In genomic region chr14:24310387-24310665, GRCh38 we compare ENCODE assay signal across 9 cellular contexts. TPM values are rescaled to one million over a fixed set of nuclear protein-coding genes. Genes with fewer than 3 reads are reported as not detected.
DNase-seq lines count a peak whose midpoint lies in the region; ATAC-seq and TF ChIP-seq lines count a peak whose summit lies in the region.
"Had no signal": no experiment of that assay in that cellular context is flagged by ENCODE, and none has a peak within 500 bp of the region (broad histone marks: within the 10 kb centered on the region; RNA-seq: fewer than 3 reads in every experiment).

No MANE protein-coding gene starts in this region.

- dilution Hi-C loops in mammary epithelial cell (cut with HindIII; ENCODE audit: low sequenced_read_pairs): no loop called here

- H3K4me3 ChIP-seq in mammary epithelial cell (replicated peaks in 1 of 3; ENCODE audit: insufficient read depth in 1 of 3, low read depth in 2 of 3, low read length in 3 of 3): peak overlapping the region in 2 of 3 experiments; percentile 32 to 35
- H3K4me3 ChIP-seq in mucosa of descending colon: no peak overlapping the region
- H3K4me3 ChIP-seq in upper lobe of left lung: peak overlapping the region; percentile 29 to 58 (median 51)
- H3K4me3 ChIP-seq: hepatocyte had no signal

- no peaks in the 10 kb centered on the region for H4K20me1 ChIP-seq in mammary epithelial cell (ENCODE audit: insufficient read depth, low read length)

- intact Hi-C loops in mammary epithelial cell (cut with micrococcal nuclease) (loop anchor here (2.0 kb wide), 1 partner anchor 14 kb away; no protein-coding TSS in a partner anchor), mucosa of descending colon (cut with DNase I, micrococcal nuclease) (no loop called here)

- TF ChIP-seq EP300 in upper lobe of left lung (IDR thresholded peaks at IDR 0.05): no peak

- no peaks in the 10 kb centered on the region for H3K27me3 Mint-ChIP-seq in activated naive CD4-positive, alpha-beta T cell treated with anti-CD3 and anti-CD28 coated beads, Interleukin-2, amount 10 ng/mL, durations not matched to agents 7 days and 5 days
- peaks cover 3% of the 10 kb centered on the region for H3K27me3 Mint-ChIP-seq in progenitor cell of endocrine pancreas

- CTCF ChIA-PET in activated naive CD4-positive, alpha-beta T cell treated with anti-CD3 and anti-CD28 coated beads, Interleukin-2, amount 10 ng/mL, durations not matched to agents 7 days and 5 days (lab: Charles Lee): interaction anchor here (0.7 to 13.0 kb wide), 18 partner anchors 12 to 121 kb away, joined by 3 to 129 read pairs (median 4); partner anchors contain the start of genes ADCY4, CBLN3, DHRS1 and GMPR2
- CTCF ChIA-PET in mammary epithelial cell (lab: Charles Lee; ENCODE audit: low non-redundant PET): no interaction called here

- peak overlapping the region; percentile 5 for H3K27ac ChIP-seq in mammary epithelial cell (ENCODE audit: insufficient read depth, low read depth, low read length)
- peak overlapping the region; percentile 79 to 93 (median 91) for H3K27ac ChIP-seq in upper lobe of left lung
- H3K27ac ChIP-seq: hepatocyte had no signal

- TF ChIP-seq CTCF in mammary epithelial cell (conservative IDR thresholded peaks at IDR 0.05 in 1 of 2, IDR thresholded peaks at IDR 0.05 in 1 of 2; ENCODE audit: extremely low read depth in 1 of 2, insufficient read depth in 1 of 2, low read depth in 1 of 2, low read length in 2 of 2) (no peak), mucosa of descending colon (IDR thresholded peaks at IDR 0.05) (no peak), upper lobe of left lung (IDR thresholded peaks at IDR 0.05) (no peak), progenitor cell of endocrine pancreas (IDR thresholded peaks at IDR 0.05; ENCODE audit: unreplicated experiment) (no peak)

- peak overlapping the region; percentile 72 for H3K4me2 ChIP-seq in mammary epithelial cell (ENCODE audit: insufficient read depth, low read depth, low read length)
- H3K4me2 ChIP-seq: hepatocyte had no signal

- H3K4me3 Mint-ChIP-seq in activated naive CD4-positive, alpha-beta T cell treated with anti-CD3 and anti-CD28 coated beads, Interleukin-2, amount 10 ng/mL, durations not matched to agents 7 days and 5 days: peak overlapping the region; percentile 81
- H3K4me3 Mint-ChIP-seq in progenitor cell of endocrine pancreas (ENCODE audit: low read depth): no peak overlapping the region

- no TSS peak for BruUV-seq in mammary epithelial cell (replicated peaks; lab: Mats Ljungman, UMichigan)

- ATAC-seq in activated naive CD4-positive, alpha-beta T cell treated with anti-CD3 and anti-CD28 coated beads, Interleukin-2, amount 50 U/mL, for 72 hours: no peak
- ATAC-seq in mucosa of descending colon (no peak), upper lobe of left lung (ENCODE audit: low FRiP score in 2 of 2) (no peak), GM18870 (IDR thresholded peaks at IDR 0.05; ENCODE audit: unreplicated experiment) (no peak), GM21723 (IDR thresholded peaks at IDR 0.05; ENCODE audit: unreplicated experiment) (no peak)

- peaks cover 5% of the 10 kb centered on the region for H3K79me2 ChIP-seq in mammary epithelial cell (ENCODE audit: insufficient read depth, low read length)

- H3K36me3 ChIP-seq in mammary epithelial cell (ENCODE audit: insufficient read depth, low read length) (peaks cover under 1% of the 10 kb centered on the region), mucosa of descending colon (ENCODE audit: low read depth) (no peaks in the 10 kb centered on the region), upper lobe of left lung (peaks cover 4 to 28% (median 21%) of the 10 kb centered on the region in 4 donors)

- no peaks in the 10 kb centered on the region for H3K9me3 Mint-ChIP-seq in activated naive CD4-positive, alpha-beta T cell treated with anti-CD3 and anti-CD28 coated beads, Interleukin-2, amount 10 ng/mL, durations not matched to agents 7 days and 5 days
- no peaks in the 10 kb centered on the region for H3K9me3 Mint-ChIP-seq in activated naive CD4-positive, alpha-beta T cell treated with anti-CD3 and anti-CD28 coated beads, Interleukin-2, amount 50 U/mL, for 72 hours
- H3K9me3 Mint-ChIP-seq in progenitor cell of endocrine pancreas (ENCODE audit: low read depth): no peaks in the 10 kb centered on the region

- peaks cover 54% of the 10 kb centered on the region for H3K36me3 Mint-ChIP-seq in activated naive CD4-positive, alpha-beta T cell treated with anti-CD3 and anti-CD28 coated beads, Interleukin-2, amount 10 ng/mL, durations not matched to agents 7 days and 5 days
- H3K36me3 Mint-ChIP-seq in activated naive CD4-positive, alpha-beta T cell treated with anti-CD3 and anti-CD28 coated beads, Interleukin-2, amount 50 U/mL, for 72 hours: peaks cover 0 to 12% of the 10 kb centered on the region in 2 donors
- H3K36me3 Mint-ChIP-seq in progenitor cell of endocrine pancreas (ENCODE audit: insufficient read depth): peaks cover under 1% of the 10 kb centered on the region

- H3K9me3 ChIP-seq in mammary epithelial cell (replicated peaks; ENCODE audit: insufficient read depth, low read length): no peaks in the 10 kb centered on the region
- no peaks in the 10 kb centered on the region for H3K9me3 ChIP-seq in mucosa of descending colon
- H3K9me3 ChIP-seq in upper lobe of left lung: no peaks in the 10 kb centered on the region

- no peaks in the 10 kb centered on the region for H3K27me3 ChIP-seq in mammary epithelial cell (ENCODE audit: insufficient read depth, low read length)
- no peaks in the 10 kb centered on the region for H3K27me3 ChIP-seq in upper lobe of left lung
- H3K27me3 ChIP-seq: hepatocyte had no signal

- peak overlapping the region; percentile 38 for H2AFZ ChIP-seq in mammary epithelial cell (ENCODE audit: low read depth, low read length)
- H2AFZ ChIP-seq: hepatocyte had no signal

- DNase-seq in activated naive CD4-positive, alpha-beta T cell treated with anti-CD3 and anti-CD28 coated beads, Interleukin-2, amount 10 ng/mL, durations not matched to agents 7 days and 5 days: no peak
- no peak for DNase-seq in activated naive CD4-positive, alpha-beta T cell treated with anti-CD3 and anti-CD28 coated beads, Interleukin-2, amount 50 U/mL, for 72 hours (ENCODE audit: low spot score in 2 of 2)
- DNase-seq in mammary epithelial cell (no peak), mucosa of descending colon (peak in 2 of 3 donors; percentile 66 to 71), upper lobe of left lung (no peak), progenitor cell of endocrine pancreas (ENCODE audit: low spot score, unreplicated experiment) (no peak)

- peak overlapping the region; percentile 85 for H3K27ac Mint-ChIP-seq in activated naive CD4-positive, alpha-beta T cell treated with anti-CD3 and anti-CD28 coated beads, Interleukin-2, amount 10 ng/mL, durations not matched to agents 7 days and 5 days
- H3K27ac Mint-ChIP-seq in activated naive CD4-positive, alpha-beta T cell treated with anti-CD3 and anti-CD28 coated beads, Interleukin-2, amount 50 U/mL, for 72 hours: peak overlapping the region in 1 of 2 donors; percentile 23
- H3K27ac Mint-ChIP-seq in progenitor cell of endocrine pancreas: no peak overlapping the region

- peaks cover 52% of the 10 kb centered on the region for H3K4me1 ChIP-seq in mammary epithelial cell (ENCODE audit: insufficient read depth, low read length)
- H3K4me1 ChIP-seq in mucosa of descending colon (ENCODE audit: low read depth): peaks cover 51% of the 10 kb centered on the region
- peaks cover 62 to 77% (median 70%) of the 10 kb centered on the region in 4 donors for H3K4me1 ChIP-seq in upper lobe of left lung

- H3K9ac ChIP-seq in mammary epithelial cell (ENCODE audit: insufficient read depth, low read length): no peak overlapping the region

- peaks cover 72% of the 10 kb centered on the region for H3K4me1 Mint-ChIP-seq in activated naive CD4-positive, alpha-beta T cell treated with anti-CD3 and anti-CD28 coated beads, Interleukin-2, amount 10 ng/mL, durations not matched to agents 7 days and 5 days
- peaks cover 15% of the 10 kb centered on the region for H3K4me1 Mint-ChIP-seq in progenitor cell of endocrine pancreas (ENCODE audit: low read depth)

- TF ChIP-seq POLR2A in upper lobe of left lung (IDR thresholded peaks at IDR 0.05): no peak

- WGBS in mammary epithelial cell (ENCODE audit: low coverage, missing lambda C conversion rate): 0% methylated on average over 4 of the region's 4 CpGs
- 17% methylated on average over 4 of the region's 4 CpGs; no CpG with 5 or more reads in 1 of the 2 donors for WGBS in upper lobe of left lung, 2 donors

- in situ Hi-C loops in mammary epithelial cell (cut with MboI; ENCODE audit: low sequenced_read_pairs in 2 of 2): no loop called here

RNA-seq across cellular contexts. Expression of gene LTB4R2, which starts 0.4 kb away (rescaled TPM):
- 10 to 100 TPM; 13.7 to 16.2 TPM for total RNA-seq in activated naive CD4-positive, alpha-beta T cell treated with anti-CD3 and anti-CD28 coated beads, Interleukin-2, amount 50 U/mL, for 72 hours
- 10 to 100 TPM; 17.8 to 33.8 TPM for total RNA-seq in mammary epithelial cell
- 7.3 TPM for polyA plus RNA-seq in mammary epithelial cell
- polyA minus RNA-seq in mammary epithelial cell: 2.2 TPM
- total RNA-seq in mucosa of descending colon: 1 to 10 TPM; 3.7 to 6.3 (median 5.0) TPM
- total RNA-seq in upper lobe of left lung: 10 to 100 TPM in 4 of 6 donors, 1 to 10 TPM in 2; 6.2 to 49.2 (median 10.9) TPM
- total RNA-seq in progenitor cell of endocrine pancreas: 11.0 and 11.3 TPM in 2 replicates

RNA-seq across cellular contexts. Expression of gene LTB4R, which starts 1.0 kb away (rescaled TPM):
- 10 to 100 TPM; 14.0 to 15.8 TPM for total RNA-seq in activated naive CD4-positive, alpha-beta T cell treated with anti-CD3 and anti-CD28 coated beads, Interleukin-2, amount 50 U/mL, for 72 hours
- total RNA-seq in mammary epithelial cell (10 to 100 TPM in 1 of 2 donors, 1 to 10 TPM in 1; 6.8 to 25.5 TPM), mucosa of descending colon (1 to 10 TPM; 3.4 to 6.1 (median 3.8) TPM), upper lobe of left lung (10 to 100 TPM; 11.1 to 71.2 (median 17.7) TPM), progenitor cell of endocrine pancreas (8.4 TPM in 2 replicates)
- 9.2 TPM for polyA plus RNA-seq in mammary epithelial cell
- 25.0 TPM for polyA minus RNA-seq in mammary epithelial cell

RNA-seq across cellular contexts. Expression of gene CIDEB, which starts 2.5 kb away (rescaled TPM):
- total RNA-seq in activated naive CD4-positive, alpha-beta T cell treated with anti-CD3 and anti-CD28 coated beads, Interleukin-2, amount 50 U/mL, for 72 hours: 10 to 100 TPM in 1 of 2 donors, 1 to 10 TPM in 1; 6.9 to 17.0 TPM
- total RNA-seq in mammary epithelial cell (1 to 10 TPM; 1.3 to 2.1 TPM), mucosa of descending colon (10 to 100 TPM in 2 of 3 donors, 1 to 10 TPM in 1; 8.5 to 15.8 (median 12.1) TPM), upper lobe of left lung (10 to 100 TPM in 5 of 6 donors, 1 to 10 TPM in 1; 9.4 to 14.8 (median 12.8) TPM), progenitor cell of endocrine pancreas (1.9 and 3.0 TPM in 2 replicates)
- 3.3 TPM for polyA plus RNA-seq in mammary epithelial cell
- 5.4 TPM for polyA minus RNA-seq in mammary epithelial cell

RNA-seq across cellular contexts. Expression of gene NOP9, which starts 10.7 kb away (rescaled TPM):
- 10 to 100 TPM; 30.5 TPM for total RNA-seq in activated naive CD4-positive, alpha-beta T cell treated with anti-CD3 and anti-CD28 coated beads, Interleukin-2, amount 50 U/mL, for 72 hours
- total RNA-seq in mammary epithelial cell (10 to 100 TPM; 26.7 to 42.8 TPM), mucosa of descending colon (10 to 100 TPM; 24.1 to 29.2 (median 29.1) TPM), upper lobe of left lung (10 to 100 TPM; 13.3 to 31.4 (median 22.6) TPM), progenitor cell of endocrine pancreas (32.4 and 32.6 TPM in 2 replicates)
- 13.4 TPM for polyA plus RNA-seq in mammary epithelial cell
- 62.6 TPM for polyA minus RNA-seq in mammary epithelial cell

RNA-seq across cellular contexts. Expression of gene DHRS1, which starts 10.7 kb away (rescaled TPM):
- 10 to 100 TPM; 13.3 to 17.7 TPM for total RNA-seq in activated naive CD4-positive, alpha-beta T cell treated with anti-CD3 and anti-CD28 coated beads, Interleukin-2, amount 50 U/mL, for 72 hours
- total RNA-seq in mammary epithelial cell (10 to 100 TPM; 19.2 to 84.8 TPM), mucosa of descending colon (10 to 100 TPM; 30.6 to 56.9 (median 54.9) TPM), upper lobe of left lung (10 to 100 TPM; 23.0 to 60.3 (median 32.8) TPM), progenitor cell of endocrine pancreas (33.4 and 34.4 TPM in 2 replicates)
- 85.0 TPM for polyA plus RNA-seq in mammary epithelial cell
- 36.0 TPM for polyA minus RNA-seq in mammary epithelial cell

Comparison
In these comparisons a context has a peak if more than half of its experiments do, and no peak if none do; other contexts are left out.
1. DNase-seq: peak in mucosa of descending colon (2 of 3); none in activated naive CD4-positive, alpha-beta T cell treated with anti-CD3 and anti-CD28 coated beads, Interleukin-2, amount 10 ng/mL, durations not matched to agents 7 days and 5 days (single experiment), activated naive CD4-positive, alpha-beta T cell treated with anti-CD3 and anti-CD28 coated beads, Interleukin-2, amount 50 U/mL, for 72 hours (0 of 2), mammary epithelial cell (single experiment), upper lobe of left lung (0 of 2) and progenitor cell of endocrine pancreas (single experiment).